In the genomic region with DNA sequence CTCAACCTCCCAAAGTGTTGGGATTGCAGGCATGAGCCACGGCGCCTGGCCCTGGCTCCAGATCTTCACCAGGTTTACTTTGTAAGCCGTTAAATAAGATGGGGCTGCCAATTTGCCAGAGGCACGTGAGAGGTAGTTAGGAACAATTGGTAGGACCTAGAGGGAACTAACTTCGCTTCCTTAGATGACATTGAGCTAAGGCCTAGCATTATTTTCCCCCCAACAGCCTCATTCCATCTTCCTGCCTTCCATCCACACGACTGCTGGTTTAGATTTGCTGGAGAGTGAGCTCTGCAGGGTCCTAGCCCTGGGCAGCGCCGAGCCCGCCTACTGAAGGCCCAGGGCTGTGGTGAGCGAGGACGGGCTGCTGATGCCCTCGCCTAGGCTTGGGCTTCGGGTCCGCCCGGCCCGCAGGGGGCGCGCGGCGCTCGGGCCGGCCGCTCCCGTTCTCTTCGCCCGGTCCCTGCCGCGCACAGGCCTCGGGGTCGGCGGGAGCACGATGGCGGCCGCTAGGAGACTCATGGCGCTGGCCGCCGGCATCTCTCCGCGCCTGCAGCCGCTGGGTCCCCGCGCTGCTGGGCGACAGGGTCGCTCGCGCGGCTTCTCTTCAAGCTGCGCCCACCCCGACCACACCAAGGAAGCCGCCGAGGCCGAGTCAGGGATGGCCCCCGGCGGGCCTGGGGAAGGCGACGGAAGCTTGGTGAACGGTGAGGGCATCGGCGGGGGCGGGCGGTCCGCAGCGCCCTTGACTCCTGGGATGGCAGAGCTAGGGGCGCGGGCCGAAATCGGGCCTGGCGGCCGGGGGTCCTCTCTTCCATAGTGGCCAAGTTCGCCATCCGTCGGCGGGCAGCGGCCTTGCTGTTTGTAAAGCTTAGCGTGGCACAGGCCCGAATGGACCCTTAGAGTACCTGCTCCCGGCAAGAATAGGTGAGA, we compare ENCODE assay signal across 1 cellular context.
TF ChIP-seq lines count a peak whose summit lies in the region.

No MANE protein-coding gene starts in this region.

TF ChIP-seq in HEK293, 187 proteins besides CTCF, POLR2A, EP300 and RAD21 (continued from another document):
- TF ChIP-seq, protein P1, sequence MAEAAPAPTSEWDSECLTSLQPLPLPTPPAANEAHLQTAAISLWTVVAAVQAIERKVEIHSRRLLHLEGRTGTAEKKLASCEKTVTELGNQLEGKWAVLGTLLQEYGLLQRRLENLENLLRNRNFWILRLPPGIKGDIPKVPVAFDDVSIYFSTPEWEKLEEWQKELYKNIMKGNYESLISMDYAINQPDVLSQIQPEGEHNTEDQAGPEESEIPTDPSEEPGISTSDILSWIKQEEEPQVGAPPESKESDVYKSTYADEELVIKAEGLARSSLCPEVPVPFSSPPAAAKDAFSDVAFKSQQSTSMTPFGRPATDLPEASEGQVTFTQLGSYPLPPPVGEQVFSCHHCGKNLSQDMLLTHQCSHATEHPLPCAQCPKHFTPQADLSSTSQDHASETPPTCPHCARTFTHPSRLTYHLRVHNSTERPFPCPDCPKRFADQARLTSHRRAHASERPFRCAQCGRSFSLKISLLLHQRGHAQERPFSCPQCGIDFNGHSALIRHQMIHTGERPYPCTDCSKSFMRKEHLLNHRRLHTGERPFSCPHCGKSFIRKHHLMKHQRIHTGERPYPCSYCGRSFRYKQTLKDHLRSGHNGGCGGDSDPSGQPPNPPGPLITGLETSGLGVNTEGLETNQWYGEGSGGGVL (tag by site-specific recombination; IDR thresholded peaks at IDR 0.05), result peak; percentile 33; the same call in 1 of the 2 replicates
- TF ChIP-seq ZNF335 (tag by site-specific recombination; conservative IDR thresholded peaks at IDR 0.05) (peak; percentile 87), ZBTB7A (tag by site-specific recombination; IDR thresholded peaks at IDR 0.05; ENCODE audit: low read depth) (0 out of 2 replicates have a peak, but pooled peaks have one; percentile 51), ZNF48 (tag by site-specific recombination; IDR thresholded peaks at IDR 0.05) (no peak), TRIM28 (IDR thresholded peaks at IDR 0.05; ENCODE audit: borderline replicate concordance, low read length) (peak; percentile 70; the same call in 1 of the 2 replicates), ZBTB20 (tag by site-specific recombination; IDR thresholded peaks at IDR 0.05) (peak; percentile 74), GLI4 (tag by site-specific recombination; IDR thresholded peaks at IDR 0.05) (no peak), YY1 (tag by site-specific recombination; IDR thresholded peaks at IDR 0.05) (peak; percentile 92), IKZF3 (tag by site-specific recombination; IDR thresholded peaks at IDR 0.05) (0 out of 2 replicates have a peak, but pooled peaks have one; percentile 32), MEIS1 (CRISPR knock-in tag; IDR thresholded peaks at IDR 0.05; ENCODE audit: borderline replicate concordance) (no peak), ZNF391 (tag by site-specific recombination; IDR thresholded peaks at IDR 0.05; ENCODE audit: borderline replicate concordance, low read depth) (peak; percentile 29; the same call in 1 of the 2 replicates), ZSCAN30 (tag by site-specific recombination; IDR thresholded peaks at IDR 0.05) (peak; percentile 95), ZNF366 (tag by site-specific recombination; conservative IDR thresholded peaks at IDR 0.05) (peak; percentile 50; the same call in 1 of the 2 replicates), OVOL3 (tag by site-specific recombination; IDR thresholded peaks at IDR 0.05) (0 out of 2 replicates have a peak, but pooled peaks have one; percentile 12), GFI1B (tag by site-specific recombination; IDR thresholded peaks at IDR 0.05) (no peak), ZNF121 (tag by site-specific recombination; IDR thresholded peaks at IDR 0.05) (no peak), ZXDB (tag by site-specific recombination; IDR thresholded peaks at IDR 0.05) (peak; percentile 59), ZNF184 (tag by site-specific recombination; IDR thresholded peaks at IDR 0.05) (0 out of 2 replicates have a peak, but pooled peaks have one; percentile 54), KLF10 (tag by site-specific recombination; IDR thresholded peaks at IDR 0.05) (peak; percentile 17; the same call in 1 of the 2 replicates), YY2 (tag by site-specific recombination; IDR thresholded peaks at IDR 0.05) (peak; percentile 91), ZNF585B (tag by site-specific recombination; IDR thresholded peaks at IDR 0.05) (peak; percentile 9; the same call in 1 of the 2 replicates), ZFHX2 (tag by site-specific recombination; conservative IDR thresholded peaks at IDR 0.05) (peak; percentile 52), ZNF596 (tag by site-specific recombination; IDR thresholded peaks at IDR 0.05) (peak; percentile 29; the same call in 1 of the 2 replicates), ZBTB8A (tag by site-specific recombination; IDR thresholded peaks at IDR 0.05) (peak; percentile 81), ZNF549 (tag by site-specific recombination; IDR thresholded peaks at IDR 0.05) (no peak), ZNF600 (tag by site-specific recombination; IDR thresholded peaks at IDR 0.05) (0 out of 2 replicates have a peak, but pooled peaks have one; percentile 32)
- TF ChIP-seq, protein P2, sequence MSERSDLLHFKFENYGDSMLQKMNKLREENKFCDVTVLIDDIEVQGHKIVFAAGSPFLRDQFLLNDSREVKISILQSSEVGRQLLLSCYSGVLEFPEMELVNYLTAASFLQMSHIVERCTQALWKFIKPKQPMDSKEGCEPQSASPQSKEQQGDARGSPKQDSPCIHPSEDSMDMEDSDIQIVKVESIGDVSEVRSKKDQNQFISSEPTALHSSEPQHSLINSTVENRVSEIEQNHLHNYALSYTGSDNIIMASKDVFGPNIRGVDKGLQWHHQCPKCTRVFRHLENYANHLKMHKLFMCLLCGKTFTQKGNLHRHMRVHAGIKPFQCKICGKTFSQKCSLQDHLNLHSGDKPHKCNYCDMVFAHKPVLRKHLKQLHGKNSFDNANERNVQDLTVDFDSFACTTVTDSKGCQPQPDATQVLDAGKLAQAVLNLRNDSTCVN (tag by site-specific recombination; optimal IDR thresholded peaks at IDR 0.05), result peak; percentile 81
- TF ChIP-seq, protein P3, sequence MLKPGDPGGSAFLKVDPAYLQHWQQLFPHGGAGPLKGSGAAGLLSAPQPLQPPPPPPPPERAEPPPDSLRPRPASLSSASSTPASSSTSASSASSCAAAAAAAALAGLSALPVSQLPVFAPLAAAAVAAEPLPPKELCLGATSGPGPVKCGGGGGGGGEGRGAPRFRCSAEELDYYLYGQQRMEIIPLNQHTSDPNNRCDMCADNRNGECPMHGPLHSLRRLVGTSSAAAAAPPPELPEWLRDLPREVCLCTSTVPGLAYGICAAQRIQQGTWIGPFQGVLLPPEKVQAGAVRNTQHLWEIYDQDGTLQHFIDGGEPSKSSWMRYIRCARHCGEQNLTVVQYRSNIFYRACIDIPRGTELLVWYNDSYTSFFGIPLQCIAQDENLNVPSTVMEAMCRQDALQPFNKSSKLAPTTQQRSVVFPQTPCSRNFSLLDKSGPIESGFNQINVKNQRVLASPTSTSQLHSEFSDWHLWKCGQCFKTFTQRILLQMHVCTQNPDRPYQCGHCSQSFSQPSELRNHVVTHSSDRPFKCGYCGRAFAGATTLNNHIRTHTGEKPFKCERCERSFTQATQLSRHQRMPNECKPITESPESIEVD (tag by site-specific recombination; IDR thresholded peaks at IDR 0.05), result no peak
- TF ChIP-seq, protein P4, sequence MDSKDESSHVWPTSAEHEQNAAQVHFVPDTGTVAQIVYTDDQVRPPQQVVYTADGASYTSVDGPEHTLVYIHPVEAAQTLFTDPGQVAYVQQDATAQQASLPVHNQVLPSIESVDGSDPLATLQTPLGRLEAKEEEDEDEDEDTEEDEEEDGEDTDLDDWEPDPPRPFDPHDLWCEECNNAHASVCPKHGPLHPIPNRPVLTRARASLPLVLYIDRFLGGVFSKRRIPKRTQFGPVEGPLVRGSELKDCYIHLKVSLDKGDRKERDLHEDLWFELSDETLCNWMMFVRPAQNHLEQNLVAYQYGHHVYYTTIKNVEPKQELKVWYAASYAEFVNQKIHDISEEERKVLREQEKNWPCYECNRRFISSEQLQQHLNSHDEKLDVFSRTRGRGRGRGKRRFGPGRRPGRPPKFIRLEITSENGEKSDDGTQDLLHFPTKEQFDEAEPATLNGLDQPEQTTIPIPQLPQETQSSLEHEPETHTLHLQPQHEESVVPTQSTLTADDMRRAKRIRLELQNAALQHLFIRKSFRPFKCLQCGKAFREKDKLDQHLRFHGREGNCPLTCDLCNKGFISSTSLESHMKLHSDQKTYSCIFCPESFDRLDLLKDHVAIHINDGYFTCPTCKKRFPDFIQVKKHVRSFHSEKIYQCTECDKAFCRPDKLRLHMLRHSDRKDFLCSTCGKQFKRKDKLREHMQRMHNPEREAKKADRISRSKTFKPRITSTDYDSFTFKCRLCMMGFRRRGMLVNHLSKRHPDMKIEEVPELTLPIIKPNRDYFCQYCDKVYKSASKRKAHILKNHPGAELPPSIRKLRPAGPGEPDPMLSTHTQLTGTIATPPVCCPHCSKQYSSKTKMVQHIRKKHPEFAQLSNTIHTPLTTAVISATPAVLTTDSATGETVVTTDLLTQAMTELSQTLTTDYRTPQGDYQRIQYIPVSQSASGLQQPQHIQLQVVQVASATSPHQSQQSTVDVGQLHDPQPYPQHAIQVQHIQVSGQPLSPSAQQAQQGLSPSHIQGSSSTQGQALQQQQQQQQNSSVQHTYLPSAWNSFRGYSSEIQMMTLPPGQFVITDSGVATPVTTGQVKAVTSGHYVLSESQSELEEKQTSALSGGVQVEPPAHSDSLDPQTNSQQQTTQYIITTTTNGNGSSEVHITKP (tag by site-specific recombination; IDR thresholded peaks at IDR 0.05), result peak; percentile 80
- TF ChIP-seq, protein P5, sequence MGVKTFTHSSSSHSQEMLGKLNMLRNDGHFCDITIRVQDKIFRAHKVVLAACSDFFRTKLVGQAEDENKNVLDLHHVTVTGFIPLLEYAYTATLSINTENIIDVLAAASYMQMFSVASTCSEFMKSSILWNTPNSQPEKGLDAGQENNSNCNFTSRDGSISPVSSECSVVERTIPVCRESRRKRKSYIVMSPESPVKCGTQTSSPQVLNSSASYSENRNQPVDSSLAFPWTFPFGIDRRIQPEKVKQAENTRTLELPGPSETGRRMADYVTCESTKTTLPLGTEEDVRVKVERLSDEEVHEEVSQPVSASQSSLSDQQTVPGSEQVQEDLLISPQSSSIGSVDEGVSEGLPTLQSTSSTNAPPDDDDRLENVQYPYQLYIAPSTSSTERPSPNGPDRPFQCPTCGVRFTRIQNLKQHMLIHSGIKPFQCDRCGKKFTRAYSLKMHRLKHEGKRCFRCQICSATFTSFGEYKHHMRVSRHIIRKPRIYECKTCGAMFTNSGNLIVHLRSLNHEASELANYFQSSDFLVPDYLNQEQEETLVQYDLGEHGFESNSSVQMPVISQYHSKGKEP (tag by site-specific recombination; IDR thresholded peaks at IDR 0.05), result peak; percentile 30; the same call in 1 of the 2 replicates
- TF ChIP-seq, protein P6, sequence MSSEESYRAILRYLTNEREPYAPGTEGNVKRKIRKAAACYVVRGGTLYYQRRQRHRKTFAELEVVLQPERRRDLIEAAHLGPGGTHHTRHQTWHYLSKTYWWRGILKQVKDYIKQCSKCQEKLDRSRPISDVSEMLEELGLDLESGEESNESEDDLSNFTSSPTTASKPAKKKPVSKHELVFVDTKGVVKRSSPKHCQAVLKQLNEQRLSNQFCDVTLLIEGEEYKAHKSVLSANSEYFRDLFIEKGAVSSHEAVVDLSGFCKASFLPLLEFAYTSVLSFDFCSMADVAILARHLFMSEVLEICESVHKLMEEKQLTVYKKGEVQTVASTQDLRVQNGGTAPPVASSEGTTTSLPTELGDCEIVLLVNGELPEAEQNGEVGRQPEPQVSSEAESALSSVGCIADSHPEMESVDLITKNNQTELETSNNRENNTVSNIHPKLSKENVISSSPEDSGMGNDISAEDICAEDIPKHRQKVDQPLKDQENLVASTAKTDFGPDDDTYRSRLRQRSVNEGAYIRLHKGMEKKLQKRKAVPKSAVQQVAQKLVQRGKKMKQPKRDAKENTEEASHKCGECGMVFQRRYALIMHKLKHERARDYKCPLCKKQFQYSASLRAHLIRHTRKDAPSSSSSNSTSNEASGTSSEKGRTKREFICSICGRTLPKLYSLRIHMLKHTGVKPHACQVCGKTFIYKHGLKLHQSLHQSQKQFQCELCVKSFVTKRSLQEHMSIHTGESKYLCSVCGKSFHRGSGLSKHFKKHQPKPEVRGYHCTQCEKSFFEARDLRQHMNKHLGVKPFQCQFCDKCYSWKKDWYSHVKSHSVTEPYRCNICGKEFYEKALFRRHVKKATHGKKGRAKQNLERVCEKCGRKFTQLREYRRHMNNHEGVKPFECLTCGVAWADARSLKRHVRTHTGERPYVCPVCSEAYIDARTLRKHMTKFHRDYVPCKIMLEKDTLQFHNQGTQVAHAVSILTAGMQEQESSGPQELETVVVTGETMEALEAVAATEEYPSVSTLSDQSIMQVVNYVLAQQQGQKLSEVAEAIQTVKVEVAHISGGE (tag by site-specific recombination; conservative IDR thresholded peaks at IDR 0.05; ENCODE audit: low read depth), result peak; percentile 42; the same call in 1 of the 2 replicates
- TF ChIP-seq, protein P7, sequence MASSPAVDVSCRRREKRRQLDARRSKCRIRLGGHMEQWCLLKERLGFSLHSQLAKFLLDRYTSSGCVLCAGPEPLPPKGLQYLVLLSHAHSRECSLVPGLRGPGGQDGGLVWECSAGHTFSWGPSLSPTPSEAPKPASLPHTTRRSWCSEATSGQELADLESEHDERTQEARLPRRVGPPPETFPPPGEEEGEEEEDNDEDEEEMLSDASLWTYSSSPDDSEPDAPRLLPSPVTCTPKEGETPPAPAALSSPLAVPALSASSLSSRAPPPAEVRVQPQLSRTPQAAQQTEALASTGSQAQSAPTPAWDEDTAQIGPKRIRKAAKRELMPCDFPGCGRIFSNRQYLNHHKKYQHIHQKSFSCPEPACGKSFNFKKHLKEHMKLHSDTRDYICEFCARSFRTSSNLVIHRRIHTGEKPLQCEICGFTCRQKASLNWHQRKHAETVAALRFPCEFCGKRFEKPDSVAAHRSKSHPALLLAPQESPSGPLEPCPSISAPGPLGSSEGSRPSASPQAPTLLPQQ (tag by site-specific recombination; IDR thresholded peaks at IDR 0.05), result peak; percentile 53; the same call in 1 of the 2 replicates
- TF ChIP-seq, protein P8, sequence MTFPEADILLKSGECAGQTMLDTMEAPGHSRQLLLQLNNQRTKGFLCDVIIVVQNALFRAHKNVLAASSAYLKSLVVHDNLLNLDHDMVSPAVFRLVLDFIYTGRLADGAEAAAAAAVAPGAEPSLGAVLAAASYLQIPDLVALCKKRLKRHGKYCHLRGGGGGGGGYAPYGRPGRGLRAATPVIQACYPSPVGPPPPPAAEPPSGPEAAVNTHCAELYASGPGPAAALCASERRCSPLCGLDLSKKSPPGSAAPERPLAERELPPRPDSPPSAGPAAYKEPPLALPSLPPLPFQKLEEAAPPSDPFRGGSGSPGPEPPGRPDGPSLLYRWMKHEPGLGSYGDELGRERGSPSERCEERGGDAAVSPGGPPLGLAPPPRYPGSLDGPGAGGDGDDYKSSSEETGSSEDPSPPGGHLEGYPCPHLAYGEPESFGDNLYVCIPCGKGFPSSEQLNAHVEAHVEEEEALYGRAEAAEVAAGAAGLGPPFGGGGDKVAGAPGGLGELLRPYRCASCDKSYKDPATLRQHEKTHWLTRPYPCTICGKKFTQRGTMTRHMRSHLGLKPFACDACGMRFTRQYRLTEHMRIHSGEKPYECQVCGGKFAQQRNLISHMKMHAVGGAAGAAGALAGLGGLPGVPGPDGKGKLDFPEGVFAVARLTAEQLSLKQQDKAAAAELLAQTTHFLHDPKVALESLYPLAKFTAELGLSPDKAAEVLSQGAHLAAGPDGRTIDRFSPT (tag by site-specific recombination; IDR thresholded peaks at IDR 0.05), result peak; percentile 41; the same call in 1 of the 2 replicates
TF ChIP-seq in HEK293: peak in this region for 33.
